ENCODE assay signal across 2 cellular contexts in genomic region chr10:118442032-118442431, GRCh38.
TF ChIP-seq lines count a peak whose summit lies in the region.

No MANE protein-coding gene starts in this region.

TF ChIP-seq in K562, 482 proteins besides CTCF, POLR2A, EP300 and RAD21:
- TF ChIP-seq RBM25 (IDR thresholded peaks at IDR 0.05; ENCODE audit: low read depth, low read length, severe bottlenecking) (peak; percentile 59), BDP1 (IDR thresholded peaks at IDR 0.05; ENCODE audit: insufficient read depth, insufficient read length) (no peak)

TF ChIP-seq in H1, 55 proteins besides CTCF, POLR2A, EP300 and RAD21:
- TF ChIP-seq CHD2 (IDR thresholded peaks at IDR 0.05; ENCODE audit: low read length) (no peak), KDM1A (IDR thresholded peaks at IDR 0.05; ENCODE audit: borderline replicate concordance, low read length) (0 out of 2 replicates have a peak, but pooled peaks have one; percentile 33)
